ENCODE assay signal across 1 cellular context in the genomic region with DNA sequence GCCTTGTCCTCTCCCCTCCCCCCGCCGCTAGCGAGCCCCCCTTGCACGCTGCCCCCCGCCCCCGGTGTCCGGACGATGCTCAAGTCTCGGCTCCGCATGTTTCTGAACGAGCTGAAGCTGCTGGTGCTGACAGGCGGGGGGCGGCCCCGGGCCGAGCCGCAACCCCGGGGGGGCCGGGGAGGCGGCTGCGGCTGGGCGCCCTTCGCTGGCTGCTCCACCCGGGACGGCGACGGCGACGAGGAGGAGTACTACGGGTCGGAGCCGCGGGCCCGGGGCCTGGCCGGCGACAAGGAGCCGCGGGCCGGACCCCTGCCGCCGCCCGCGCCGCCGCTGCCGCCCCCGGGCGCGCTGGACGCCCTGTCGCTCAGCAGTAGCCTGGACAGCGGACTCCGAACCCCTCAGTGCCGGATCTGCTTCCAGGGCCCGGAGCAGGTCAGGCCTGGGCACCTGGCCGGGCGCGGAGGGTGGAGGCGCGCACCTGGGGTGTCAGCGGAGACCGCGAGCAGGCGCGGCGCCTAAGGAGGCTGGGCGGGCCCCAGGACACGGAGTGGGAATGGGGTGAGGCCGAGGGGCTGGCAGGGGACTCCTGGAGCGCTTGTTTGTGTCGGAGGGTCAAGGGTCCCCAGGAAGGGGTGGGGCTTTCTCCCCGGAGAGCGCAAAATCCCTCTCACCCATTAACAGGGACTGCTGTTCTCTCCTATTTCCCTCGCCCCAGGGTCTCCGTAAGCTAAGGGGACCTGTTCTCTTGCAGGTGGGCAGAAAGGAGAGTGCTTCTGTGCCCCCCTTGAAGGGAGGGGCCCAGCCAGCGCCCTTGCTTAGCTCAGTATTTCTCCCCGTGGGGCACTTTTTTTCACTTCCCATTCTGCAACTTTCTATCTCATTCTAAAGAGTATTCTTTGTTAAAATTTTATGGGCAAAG.
TF ChIP-seq lines count a peak whose summit lies in the region.

No MANE protein-coding gene starts in this region.

TF ChIP-seq in HEK293, 187 proteins besides CTCF, POLR2A, EP300 and RAD21 (continued from another document and continues in another):
- no peak for TF ChIP-seq ZNF280D (tag by site-specific recombination; IDR thresholded peaks at IDR 0.05)
- TF ChIP-seq ZNF324 (tag by site-specific recombination; IDR thresholded peaks at IDR 0.05): no peak
- TF ChIP-seq ZNF121 (tag by site-specific recombination; IDR thresholded peaks at IDR 0.05): no peak
- no peak for TF ChIP-seq ZNF311 (tag by site-specific recombination; IDR thresholded peaks at IDR 0.05; ENCODE audit: borderline replicate concordance)
- TF ChIP-seq ZNF621 (tag by site-specific recombination; IDR thresholded peaks at IDR 0.05): no peak
- no peak for TF ChIP-seq ZNF184 (tag by site-specific recombination; IDR thresholded peaks at IDR 0.05)
- TF ChIP-seq ZNF701 (tag by site-specific recombination; IDR thresholded peaks at IDR 0.05): no peak
- TF ChIP-seq ZNF626 (tag by site-specific recombination; IDR thresholded peaks at IDR 0.05): no peak
- no peak for TF ChIP-seq ZBTB49 (tag by site-specific recombination; IDR thresholded peaks at IDR 0.05; ENCODE audit: low read depth)
- TF ChIP-seq ZNF16 (tag by site-specific recombination; IDR thresholded peaks at IDR 0.05; ENCODE audit: low read depth): no peak
- TF ChIP-seq GLIS2 (tag by site-specific recombination; IDR thresholded peaks at IDR 0.05): peak; percentile 71
- no peak for TF ChIP-seq ZNF175 (tag by site-specific recombination; IDR thresholded peaks at IDR 0.05)
- TF ChIP-seq, protein P1, sequence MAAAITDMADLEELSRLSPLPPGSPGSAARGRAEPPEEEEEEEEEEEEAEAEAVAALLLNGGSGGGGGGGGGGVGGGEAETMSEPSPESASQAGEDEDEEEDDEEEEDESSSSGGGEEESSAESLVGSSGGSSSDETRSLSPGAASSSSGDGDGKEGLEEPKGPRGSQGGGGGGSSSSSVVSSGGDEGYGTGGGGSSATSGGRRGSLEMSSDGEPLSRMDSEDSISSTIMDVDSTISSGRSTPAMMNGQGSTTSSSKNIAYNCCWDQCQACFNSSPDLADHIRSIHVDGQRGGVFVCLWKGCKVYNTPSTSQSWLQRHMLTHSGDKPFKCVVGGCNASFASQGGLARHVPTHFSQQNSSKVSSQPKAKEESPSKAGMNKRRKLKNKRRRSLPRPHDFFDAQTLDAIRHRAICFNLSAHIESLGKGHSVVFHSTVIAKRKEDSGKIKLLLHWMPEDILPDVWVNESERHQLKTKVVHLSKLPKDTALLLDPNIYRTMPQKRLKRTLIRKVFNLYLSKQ (tag by site-specific recombination; IDR thresholded peaks at IDR 0.05; ENCODE audit: borderline replicate concordance): no peak
- TF ChIP-seq ZNF140 (tag by site-specific recombination; IDR thresholded peaks at IDR 0.05): no peak
- TF ChIP-seq ZFHX2 (tag by site-specific recombination; conservative IDR thresholded peaks at IDR 0.05): no peak
- TF ChIP-seq KLF9 (tag by site-specific recombination; IDR thresholded peaks at IDR 0.05; ENCODE audit: low read depth): no peak
- TF ChIP-seq ZNF544 (tag by site-specific recombination; IDR thresholded peaks at IDR 0.05): no peak
- no peak for TF ChIP-seq ZNF112 (tag by site-specific recombination; IDR thresholded peaks at IDR 0.05)
- TF ChIP-seq PATZ1 (tag by site-specific recombination; IDR thresholded peaks at IDR 0.05): peak; percentile 58
- TF ChIP-seq SP7 (tag by site-specific recombination; IDR thresholded peaks at IDR 0.05): 0 out of 2 replicates have a peak, but pooled peaks have one; percentile 19
- no peak for TF ChIP-seq ZNF670 (tag by site-specific recombination; IDR thresholded peaks at IDR 0.05; ENCODE audit: low read depth)
- TF ChIP-seq ZNF571 (tag by site-specific recombination; IDR thresholded peaks at IDR 0.05): no peak
- TF ChIP-seq, protein P2, sequence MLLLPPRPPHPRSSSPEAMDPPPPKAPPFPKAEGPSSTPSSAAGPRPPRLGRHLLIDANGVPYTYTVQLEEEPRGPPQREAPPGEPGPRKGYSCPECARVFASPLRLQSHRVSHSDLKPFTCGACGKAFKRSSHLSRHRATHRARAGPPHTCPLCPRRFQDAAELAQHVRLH (tag by site-specific recombination; IDR thresholded peaks at IDR 0.05): no peak
- no peak for TF ChIP-seq PRDM2 (tag by site-specific recombination; IDR thresholded peaks at IDR 0.05; ENCODE audit: borderline replicate concordance)
- no peak for TF ChIP-seq ZNF404 (tag by site-specific recombination; IDR thresholded peaks at IDR 0.05)
- no peak for TF ChIP-seq ZNF624 (tag by site-specific recombination; IDR thresholded peaks at IDR 0.05)
- no peak for TF ChIP-seq ZNF555 (tag by site-specific recombination; conservative IDR thresholded peaks at IDR 0.05)
- TF ChIP-seq, protein P3, sequence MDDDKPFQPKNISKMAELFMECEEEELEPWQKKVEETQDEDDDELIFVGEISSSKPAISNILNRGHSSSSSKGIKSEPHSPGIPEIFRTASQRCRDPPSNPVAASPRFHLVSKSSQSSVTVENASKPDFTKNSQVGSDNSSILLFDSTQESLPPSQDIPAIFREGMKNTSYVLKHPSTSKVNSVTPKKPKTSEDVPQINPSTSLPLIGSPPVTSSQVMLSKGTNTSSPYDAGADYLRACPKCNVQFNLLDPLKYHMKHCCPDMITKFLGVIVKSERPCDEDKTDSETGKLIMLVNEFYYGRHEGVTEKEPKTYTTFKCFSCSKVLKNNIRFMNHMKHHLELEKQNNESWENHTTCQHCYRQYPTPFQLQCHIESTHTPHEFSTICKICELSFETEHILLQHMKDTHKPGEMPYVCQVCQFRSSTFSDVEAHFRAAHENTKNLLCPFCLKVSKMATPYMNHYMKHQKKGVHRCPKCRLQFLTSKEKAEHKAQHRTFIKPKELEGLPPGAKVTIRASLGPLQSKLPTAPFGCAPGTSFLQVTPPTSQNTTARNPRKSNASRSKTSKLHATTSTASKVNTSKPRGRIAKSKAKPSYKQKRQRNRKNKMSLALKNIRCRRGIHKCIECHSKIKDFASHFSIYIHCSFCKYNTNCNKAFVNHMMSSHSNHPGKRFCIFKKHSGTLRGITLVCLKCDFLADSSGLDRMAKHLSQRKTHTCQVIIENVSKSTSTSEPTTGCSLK (tag by site-specific recombination; IDR thresholded peaks at IDR 0.05): no peak
- no peak for TF ChIP-seq ZBTB1 (tag by site-specific recombination; IDR thresholded peaks at IDR 0.05)
- TF ChIP-seq GLIS1 (tag by site-specific recombination; IDR thresholded peaks at IDR 0.05): peak; percentile 51
- TF ChIP-seq ZNF558 (tag by site-specific recombination; IDR thresholded peaks at IDR 0.05): no peak
- TF ChIP-seq KLF8 (tag by site-specific recombination; IDR thresholded peaks at IDR 0.05): peak; percentile 49; the same call in 1 of the 2 replicates
- TF ChIP-seq REPIN1 (tag by site-specific recombination; IDR thresholded peaks at IDR 0.05; ENCODE audit: low read depth): no peak
- TF ChIP-seq YY2 (tag by site-specific recombination; IDR thresholded peaks at IDR 0.05): no peak
- no peak for TF ChIP-seq ZNF133 (tag by site-specific recombination; IDR thresholded peaks at IDR 0.05)
- TF ChIP-seq, protein P4, sequence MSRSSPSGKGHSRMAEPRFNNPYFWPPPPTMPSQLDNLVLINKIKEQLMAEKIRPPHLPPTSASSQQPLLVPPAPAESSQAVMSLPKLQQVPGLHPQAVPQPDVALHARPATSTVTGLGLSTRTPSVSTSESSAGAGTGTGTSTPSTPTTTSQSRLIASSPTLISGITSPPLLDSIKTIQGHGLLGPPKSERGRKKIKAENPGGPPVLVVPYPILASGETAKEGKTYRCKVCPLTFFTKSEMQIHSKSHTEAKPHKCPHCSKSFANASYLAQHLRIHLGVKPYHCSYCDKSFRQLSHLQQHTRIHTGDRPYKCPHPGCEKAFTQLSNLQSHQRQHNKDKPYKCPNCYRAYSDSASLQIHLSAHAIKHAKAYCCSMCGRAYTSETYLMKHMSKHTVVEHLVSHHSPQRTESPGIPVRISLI (tag by site-specific recombination; IDR thresholded peaks at IDR 0.05): no peak
- TF ChIP-seq ZNF391 (tag by site-specific recombination; IDR thresholded peaks at IDR 0.05; ENCODE audit: borderline replicate concordance, low read depth): no peak
- TF ChIP-seq MEIS1 (CRISPR knock-in tag; IDR thresholded peaks at IDR 0.05; ENCODE audit: borderline replicate concordance): no peak
- TF ChIP-seq WT1 (tag by site-specific recombination; IDR thresholded peaks at IDR 0.05): no peak
- no peak for TF ChIP-seq SP3 (tag by site-specific recombination; IDR thresholded peaks at IDR 0.05)
- no peak for TF ChIP-seq GLI4 (tag by site-specific recombination; IDR thresholded peaks at IDR 0.05)
